Comparison of ENCODE assay signal across 18 cellular contexts in the genomic region with DNA sequence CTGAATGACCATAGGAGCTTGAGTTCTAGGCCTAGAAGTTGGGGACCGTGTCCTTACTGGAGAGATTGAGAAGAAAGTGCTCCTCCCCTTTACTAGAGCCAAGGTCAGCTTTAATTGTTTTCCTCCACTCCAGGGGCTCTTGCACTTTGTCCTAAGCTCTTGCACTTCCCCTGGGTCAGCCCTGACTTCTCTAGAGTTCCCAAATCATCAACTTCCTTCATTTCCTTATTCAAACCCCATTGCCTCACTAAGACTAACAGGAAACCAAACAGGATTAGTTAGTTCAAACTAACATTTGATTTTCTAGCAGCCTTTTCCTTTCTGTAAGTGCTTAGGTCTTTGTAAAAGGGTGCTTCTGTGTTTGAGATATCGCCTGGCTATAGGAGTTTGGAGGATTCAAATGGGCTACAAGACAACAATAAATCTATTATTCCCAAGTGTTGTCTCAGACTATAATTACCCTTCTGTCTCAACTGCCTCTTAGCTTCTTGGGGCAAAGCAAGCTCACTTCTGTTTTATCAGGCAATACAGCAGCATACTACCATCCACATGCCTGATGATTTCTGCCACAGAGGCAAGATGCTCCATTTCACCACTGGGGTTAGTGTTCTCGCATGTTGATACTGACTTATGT. TPM values are rescaled to one million over a fixed set of nuclear protein-coding genes. Genes with fewer than 3 reads are reported as not detected.
DNase-seq lines count a peak whose midpoint lies in the region; ATAC-seq, FAIRE-seq and TF ChIP-seq lines count a peak whose summit lies in the region.
"Had no signal": no experiment of that assay in that cellular context is flagged by ENCODE, and none has a peak within 500 bp of the region (broad histone marks: within the 10 kb centered on the region; RNA-seq: fewer than 3 reads in every experiment).

No MANE protein-coding gene starts in this region.

- no peak for FAIRE-seq in H54 (lab: Jason Lieb, UNC)

- no peak for DNase-seq in CD14-positive monocyte (ENCODE audit: low spot score)
- peak; percentile 43 for DNase-seq in NCI-H69 (lab: John Stamatoyannopoulos, UW)
- no peak for DNase-seq in glutamatergic neuron
- no peak for DNase-seq in mucosa of descending colon
- no peak for DNase-seq in NCI-H1930 (lab: John Stamatoyannopoulos, UW)
- no peak for DNase-seq in posterior cingulate gyrus
- no peak for DNase-seq in H54 (ENCODE audit: insufficient read length, low spot score)
- DNase-seq: activated effector memory CD4-positive, alpha-beta T cell treated with anti-CD3 and anti-CD28 coated beads, Interleukin-2, amount 50 U/mL, for 16 hours; amniotic stem cell; Calu3; effector memory CD4-positive, alpha-beta T cell; GM23248; NCI-H446; stimulated activated CD4-positive, alpha-beta T cell treated with anti-CD3 and anti-CD28 coated beads, Interleukin-4, amount 100 ng/mL, for 4 hours; stimulated activated CD8-positive, alpha-beta memory T cell treated with anti-CD3 and anti-CD28 coated beads, Interleukin-4, amount 100 ng/mL, for 48 hours; T1000 had no signal

- peaks cover 7% of the 10 kb centered on the region for H3K4me1 ChIP-seq in mucosa of descending colon (ENCODE audit: low read depth)

- H3K9me3 Mint-ChIP-seq in CD14-positive monocyte: no peaks in the 10 kb centered on the region
- H3K9me3 Mint-ChIP-seq in glutamatergic neuron (ENCODE audit: unreplicated experiment): peaks cover 4% of the 10 kb centered on the region

- H3K4me1 Mint-ChIP-seq in CD14-positive monocyte (peaks cover 38% of the 10 kb centered on the region), glutamatergic neuron (ENCODE audit: low read depth, unreplicated experiment) (peaks cover 46% of the 10 kb centered on the region)

- intact Hi-C loops in CD14-positive monocyte (cut with micrococcal nuclease): no loop called here
- intact Hi-C loops in mucosa of descending colon (cut with DNase I, micrococcal nuclease): no loop called here
- intact Hi-C loops in posterior cingulate gyrus (cut with DNase I): no loop called here

- H3K36me3 Mint-ChIP-seq in CD14-positive monocyte: no peaks in the 10 kb centered on the region
- H3K36me3 Mint-ChIP-seq in glutamatergic neuron (ENCODE audit: unreplicated experiment): no peaks in the 10 kb centered on the region

- no peak for TF ChIP-seq CTCF in CD14-positive monocyte (IDR thresholded peaks at IDR 0.05)
- TF ChIP-seq CTCF in glutamatergic neuron (IDR thresholded peaks at IDR 0.05; ENCODE audit: partially characterized antibody, unreplicated experiment): no peak
- no peak for TF ChIP-seq CTCF in mucosa of descending colon (IDR thresholded peaks at IDR 0.05)

- no peak for TF ChIP-seq POLR2A in H54 (IDR thresholded peaks at IDR 0.05; ENCODE audit: low read depth, low read length)

- ATAC-seq in mucosa of descending colon (peak; percentile 74), HG02610 (IDR thresholded peaks at IDR 0.05; ENCODE audit: unreplicated experiment) (no peak)

- no peak overlapping the region for H3K4me3 ChIP-seq in mucosa of descending colon
- H3K4me3 ChIP-seq: GM23248, smooth muscle cell had no signal

- H3K27ac Mint-ChIP-seq in CD14-positive monocyte: peak overlapping the region; percentile 68 to 87 (median 77)
- peak overlapping the region; percentile 68 for H3K27ac Mint-ChIP-seq in glutamatergic neuron (ENCODE audit: unreplicated experiment)

- no peaks in the 10 kb centered on the region for H3K36me3 ChIP-seq in mucosa of descending colon (ENCODE audit: low read depth)

- no peaks in the 10 kb centered on the region for H3K9me3 ChIP-seq in mucosa of descending colon

- H3K4me3 Mint-ChIP-seq in CD14-positive monocyte (peak overlapping the region in 1 of 2 donors; percentile 68), glutamatergic neuron (ENCODE audit: unreplicated experiment) (no peak overlapping the region)

- H3K27me3 Mint-ChIP-seq in CD14-positive monocyte (ENCODE audit: low read depth in 3 of 3) (peaks cover 0 to 3% (median 0%) of the 10 kb centered on the region in 3 donors), glutamatergic neuron (ENCODE audit: unreplicated experiment) (peaks cover 4% of the 10 kb centered on the region)

RNA-seq across cellular contexts. Expression of a gene that starts 12.8 kb away (rescaled TPM):
- 10 to 100 TPM; 19.7 to 20.5 TPM for polyA plus RNA-seq in CD14-positive monocyte
- total RNA-seq in glutamatergic neuron (ENCODE audit: unreplicated experiment): 13.2 TPM
- 10 to 100 TPM; 19.6 to 31.8 (median 25.0) TPM for total RNA-seq in mucosa of descending colon
